Comparison of ENCODE assay signal across 8 cellular contexts in the genomic region with DNA sequence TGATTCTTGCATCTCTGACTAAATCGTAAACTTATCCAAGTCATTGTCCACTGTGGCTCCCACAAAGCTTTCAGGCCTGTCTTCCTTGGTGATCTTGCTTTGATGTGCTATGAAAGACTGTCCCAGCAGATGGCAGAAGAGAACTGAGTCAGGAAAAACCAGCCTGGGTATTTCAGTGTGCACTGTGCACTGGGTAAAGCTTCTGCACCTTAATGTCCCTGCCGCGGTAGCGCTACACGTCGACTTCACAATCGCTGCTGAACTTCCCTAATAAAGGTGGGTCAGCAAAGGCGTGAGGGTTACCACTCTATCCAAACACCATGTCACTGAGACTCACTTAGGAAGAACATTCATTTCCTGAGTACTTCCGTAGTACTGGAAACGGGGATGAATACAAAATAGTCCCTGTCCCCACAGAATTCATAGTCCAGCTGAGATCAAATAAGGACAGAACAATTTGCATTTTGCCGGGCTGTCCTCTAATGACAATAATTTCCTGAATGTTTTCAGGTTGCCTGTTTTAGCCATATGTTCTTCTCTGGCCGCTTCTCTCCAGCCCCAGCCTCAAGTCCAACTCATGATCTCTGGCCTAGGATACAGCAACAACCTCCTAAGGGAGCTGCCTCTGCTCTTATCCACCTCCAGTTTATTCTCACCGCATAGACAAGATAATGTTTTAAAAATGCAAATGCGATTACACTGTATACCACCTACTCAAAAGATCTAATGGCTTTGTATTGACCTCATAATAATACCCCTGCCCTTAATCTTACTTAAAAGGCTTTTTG.
A peak's percentile ranks its signal among the peaks of the same experiment; 100 is the strongest.
DNase-seq lines count a peak whose midpoint lies in the region; ATAC-seq lines count a peak whose summit lies in the region.

No MANE protein-coding gene starts in this region.

- peaks cover 12% of the 10 kb centered on the region for H3K4me1 Mint-ChIP-seq in activated CD4-positive, alpha-beta memory T cell treated with anti-CD3 and anti-CD28 coated beads for 36 hours (ENCODE audit: low read depth)

- H3K4me3 Mint-ChIP-seq in activated CD4-positive, alpha-beta memory T cell treated with anti-CD3 and anti-CD28 coated beads for 36 hours = peak overlapping the region; percentile 52

- no peaks in the 10 kb centered on the region for H3K36me3 Mint-ChIP-seq in activated CD4-positive, alpha-beta memory T cell treated with anti-CD3 and anti-CD28 coated beads for 36 hours

- peak; percentile 84 for ATAC-seq in HG03439 (IDR thresholded peaks at IDR 0.05; ENCODE audit: unreplicated experiment)

- POLR2A ChIA-PET in activated CD4-positive, alpha-beta memory T cell treated with anti-CD3 and anti-CD28 coated beads for 36 hours (lab: Charles Lee) = interaction anchor here (0.8 to 1.7 kb wide), 3 partner anchors 16 to 189 kb away, joined by 3 to 4 read pairs (median 3); no protein-coding TSS in a partner anchor

- peak; percentile 74 for DNase-seq in CD1c-positive myeloid dendritic cell (ENCODE audit: extremely low spot score)
- DNase-seq in GM19240 (ENCODE audit: insufficient read length, low spot score) = peak; percentile 38
- DNase-seq in NCI-H748 (lab: John Stamatoyannopoulos, UW; ENCODE audit: unreplicated experiment) = peak; percentile 80
- peak; percentile 77 for DNase-seq in activated CD4-positive, alpha-beta memory T cell treated with anti-CD3 and anti-CD28 coated beads for 36 hours
- DNase-seq in effector CD8-positive, alpha-beta T cell (lab: John Stamatoyannopoulos, UW) = peak; percentile 47
- peak; percentile 71 for DNase-seq in midbrain (lab: John Stamatoyannopoulos, UW)
- DNase-seq in stimulated activated CD8-positive, alpha-beta memory T cell treated with anti-CD3 and anti-CD28 coated beads, Interleukin-2, amount 100 ng/mL, for 1 hour (ENCODE audit: low read depth in 2 of 2) = peak; percentile 33 to 34

- CTCF ChIA-PET in activated CD4-positive, alpha-beta memory T cell treated with anti-CD3 and anti-CD28 coated beads for 36 hours (lab: Charles Lee) = interaction anchor here (0.6 to 3.7 kb wide), 59 partner anchors 9 to 794 kb away, joined by 3 to 55 read pairs (median 4); partner anchors contain the start of gene AKAP13

- no peaks in the 10 kb centered on the region for H3K27me3 Mint-ChIP-seq in activated CD4-positive, alpha-beta memory T cell treated with anti-CD3 and anti-CD28 coated beads for 36 hours

- H3K9me3 Mint-ChIP-seq in activated CD4-positive, alpha-beta memory T cell treated with anti-CD3 and anti-CD28 coated beads for 36 hours = no peaks in the 10 kb centered on the region

- no peak overlapping the region for H3K27ac Mint-ChIP-seq in activated CD4-positive, alpha-beta memory T cell treated with anti-CD3 and anti-CD28 coated beads for 36 hours

- intact Hi-C loops in activated CD4-positive, alpha-beta memory T cell treated with anti-CD3 and anti-CD28 coated beads for 36 hours (cut with micrococcal nuclease) = loop anchor here (1.0 to 10.0 kb wide), 6 partner anchors 34 to 538 kb away; no protein-coding TSS in a partner anchor

Comparison
In these comparisons a context has a peak if more than half of its experiments do, and no peak if none do; other contexts are left out.
1. Peak in every context shown above with its lines: DNase-seq and ATAC-seq.